ENCODE assay signal across 8 cellular contexts in genomic region chr16:67184453-67185002, GRCh38. TPM values are rescaled to one million over a fixed set of nuclear protein-coding genes. Genes with fewer than 3 reads are reported as not detected.
DNase-seq lines count a peak whose midpoint lies in the region; ATAC-seq, FAIRE-seq and TF ChIP-seq lines count a peak whose summit lies in the region.

No MANE protein-coding gene starts in this region.

- no peak overlapping the region for H3K27ac Mint-ChIP-seq in astrocyte (ENCODE audit: unreplicated experiment)

- H3K4me1 ChIP-seq in ES-I3 (ENCODE audit: insufficient read depth, low read length): no peaks in the 10 kb centered on the region; the same call in 1 of the 2 replicates
- H3K4me1 ChIP-seq in astrocyte (ENCODE audit: insufficient read depth, low read length): peaks cover 33% of the 10 kb centered on the region
- peaks cover 11 to 31% of the 10 kb centered on the region in 2 donors for H3K4me1 ChIP-seq in thoracic aorta (ENCODE audit: control insufficient read depth in 1 of 2, low read depth in 2 of 2)

- H3K9ac ChIP-seq in ES-I3 (ENCODE audit: low read depth, low read length) (peak overlapping the region; percentile 99; the same call in 1 of the 2 replicates), astrocyte (ENCODE audit: low read length) (peak overlapping the region; percentile 90)

- H3K79me2 ChIP-seq in astrocyte (ENCODE audit: insufficient read depth, low read length): peaks cover 23% of the 10 kb centered on the region

- H3K27me3 ChIP-seq in astrocyte (ENCODE audit: insufficient read depth, low read length) (no peaks in the 10 kb centered on the region), thoracic aorta (replicated peaks; ENCODE audit: insufficient read depth) (no peaks in the 10 kb centered on the region)

- peak; percentile 8 for ATAC-seq in HG03135 (IDR thresholded peaks at IDR 0.05; ENCODE audit: unreplicated experiment)
- ATAC-seq in left lobe of liver: peak; percentile 42
- ATAC-seq in thoracic aorta (ENCODE audit: insufficient number of reproducible peaks, low FRiP score, low read depth): no peak
- no peak for ATAC-seq in GM19023 (IDR thresholded peaks at IDR 0.05; ENCODE audit: unreplicated experiment)

- DNase-seq in astrocyte (ENCODE audit: low read depth) (no peak), left lobe of liver (ENCODE audit: low spot score) (no peak), thoracic aorta (ENCODE audit: low spot score) (no peak), AML-193 (lab: John Stamatoyannopoulos, UW) (no peak), Ammon's horn (ENCODE audit: low spot score) (no peak)

- no peak for TF ChIP-seq CTCF in astrocyte (IDR thresholded peaks at IDR 0.05; ENCODE audit: insufficient read depth, low read depth, low read length)
- no peak for TF ChIP-seq CTCF in thoracic aorta (IDR thresholded peaks at IDR 0.05)

- H3K4me3 ChIP-seq in astrocyte (ENCODE audit: insufficient read depth, low read depth, low read length) (peak overlapping the region; percentile 70), thoracic aorta (peak overlapping the region; percentile 90)

- peak overlapping the region; percentile 91 for H3K4me2 ChIP-seq in astrocyte (ENCODE audit: low read length)

- H3K36me3 ChIP-seq in ES-I3 (ENCODE audit: insufficient read depth, low read length): no peaks in the 10 kb centered on the region
- no peaks in the 10 kb centered on the region for H3K36me3 ChIP-seq in astrocyte (ENCODE audit: insufficient read depth, low read length)
- no peaks in the 10 kb centered on the region for H3K36me3 ChIP-seq in thoracic aorta

- H4K20me1 ChIP-seq in astrocyte (ENCODE audit: insufficient read depth, low read length): peaks cover 46% of the 10 kb centered on the region

- H3K36me3 Mint-ChIP-seq in astrocyte (ENCODE audit: low read depth, unreplicated experiment): peaks cover 1% of the 10 kb centered on the region

- H3K9me3 Mint-ChIP-seq in astrocyte (ENCODE audit: unreplicated experiment): no peaks in the 10 kb centered on the region

- H3K27ac ChIP-seq in astrocyte (ENCODE audit: low read depth, low read length): no peak overlapping the region
- peak overlapping the region; percentile 84 to 89 for H3K27ac ChIP-seq in thoracic aorta

- peaks cover 15% of the 10 kb centered on the region for H3K4me1 Mint-ChIP-seq in astrocyte (ENCODE audit: low read depth, unreplicated experiment)

- peak overlapping the region; percentile 79 for H3K4me3 Mint-ChIP-seq in astrocyte (ENCODE audit: unreplicated experiment)

- no peak for FAIRE-seq in astrocyte (lab: Jason Lieb, UNC)

- H3K27me3 Mint-ChIP-seq in astrocyte (ENCODE audit: low read depth, unreplicated experiment): no peaks in the 10 kb centered on the region

- H3K9me3 ChIP-seq in ES-I3 (ENCODE audit: control insufficient read depth, insufficient read depth, low read length): no peaks in the 10 kb centered on the region
- no peaks in the 10 kb centered on the region for H3K9me3 ChIP-seq in astrocyte (ENCODE audit: insufficient read depth, low read depth, low read length)
- no peaks in the 10 kb centered on the region for H3K9me3 ChIP-seq in thoracic aorta

- peak overlapping the region; percentile 94 for H2AFZ ChIP-seq in astrocyte (ENCODE audit: low read depth, low read length)

RNA-seq across cellular contexts. Expression of gene MATCAP1, which starts 0.8 kb away (rescaled TPM):
- 26.1 TPM in 2 replicates for total RNA-seq in astrocyte
- 14.9 TPM for total RNA-seq in left lobe of liver
- 10 to 100 TPM; 13.7 to 28.4 TPM for total RNA-seq in thoracic aorta

RNA-seq across cellular contexts. Expression of gene EXOC3L1, which starts 5.4 kb away (rescaled TPM):
- total RNA-seq in astrocyte (0.45 and 0.62 TPM in 2 replicates), left lobe of liver (1.8 TPM), thoracic aorta (1 to 10 TPM in 1 of 2 donors, under 1 TPM in 1; 0.68 to 1.5 TPM)

RNA-seq across cellular contexts. Expression of gene E2F4, which starts 7.4 kb away (rescaled TPM):
- 44.7 and 51.2 TPM in 2 replicates for total RNA-seq in astrocyte
- 19.0 TPM for total RNA-seq in left lobe of liver
- total RNA-seq in thoracic aorta: 100 to 1,000 TPM in 1 of 2 donors, 10 to 100 TPM in 1; 96.4 to 120 TPM

RNA-seq across cellular contexts. Expression of gene NOL3, which starts 14.2 kb away (rescaled TPM):
- total RNA-seq in astrocyte (9.5 and 10.9 TPM in 2 replicates), left lobe of liver (40.7 TPM), thoracic aorta (10 to 100 TPM; 43.5 to 80.8 TPM)

RNA-seq across cellular contexts. Expression of gene ELMO3, which starts 14.4 kb away (rescaled TPM):
- total RNA-seq in astrocyte (1.2 and 1.4 TPM in 2 replicates), left lobe of liver (5.2 TPM), thoracic aorta (1 to 10 TPM; 1.4 TPM)

Comparison
In these comparisons a context has a peak if more than half of its experiments do, and no peak if none do; other contexts are left out.
1. ATAC-seq: peak in HG03135 (single experiment) and left lobe of liver (single experiment); none in thoracic aorta (single experiment) and GM19023 (single experiment).